ENCODE assay signal across 25 cellular contexts in the genomic region with DNA sequence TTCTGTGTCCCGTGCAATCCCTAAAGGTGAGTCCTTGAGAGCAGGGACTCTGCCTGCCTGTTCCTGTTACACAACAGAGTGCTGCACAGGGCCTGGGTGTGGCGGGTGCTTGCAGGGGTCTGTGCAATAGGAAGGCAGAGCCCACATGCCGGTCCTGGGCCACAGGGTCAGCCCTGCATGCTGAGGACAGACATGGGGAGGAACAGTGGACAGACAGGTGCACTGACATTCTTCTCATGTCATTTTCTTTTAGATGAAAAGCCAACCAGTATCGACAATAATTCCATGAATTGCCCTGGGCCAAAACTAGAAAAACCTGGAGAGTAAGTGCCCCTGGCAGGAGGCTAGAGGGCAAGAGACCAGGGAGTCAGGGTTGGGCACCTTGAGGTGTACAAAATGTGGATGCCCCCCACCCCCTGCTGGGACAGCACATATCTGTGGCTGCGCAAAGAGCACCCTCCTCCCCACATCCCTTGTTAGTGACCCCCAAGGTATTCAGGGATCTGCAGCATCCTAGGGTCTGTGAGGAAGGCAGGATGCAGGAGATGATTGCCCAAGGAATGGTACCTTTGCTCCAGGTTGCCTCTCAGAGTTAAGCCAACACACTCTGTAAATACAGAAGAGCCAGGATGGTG. TPM values are rescaled to one million over a fixed set of nuclear protein-coding genes. Genes with fewer than 3 reads are reported as not detected.
"Had no signal": no experiment of that assay in that cellular context is flagged by ENCODE, and none has a peak within 500 bp of the region (broad histone marks: within the 10 kb centered on the region; RNA-seq: fewer than 3 reads in every experiment).

No MANE protein-coding gene starts in this region.

- H3K27ac ChIP-seq: Peyer's patch, RWPE1, SJSA1 had no signal

- H3K4me1 ChIP-seq: Peyer's patch had no signal

- DNase-seq: activated CD4-positive, alpha-beta T cell treated with anti-CD3 and anti-CD28 coated beads for 1 hour; activated CD4-positive, alpha-beta T cell treated with anti-CD3 and anti-CD28 coated beads, Interleukin-2, amount 10 ng/mL, durations not matched to agents 24 days and 14 days; activated CD8-positive, alpha-beta memory T cell treated with anti-CD3 and anti-CD28 coated beads, Interleukin-2, amount 10 ng/mL, durations not matched to agents 7 days and 5 days; activated gamma-delta T cell; activated naive CD4-positive, alpha-beta T cell treated with anti-CD3 and anti-CD28 coated beads for 36 hours; amygdala; IMR-90; Kasumi-1; KBM-7; NCI-H1092; NCI-H1417; NCI-H1930; NCI-H2171; NCI-H226; NCI-H526; NCI-H774; SHP77; SW 1271 had no signal

- H3K27me3 ChIP-seq: Peyer's patch, SJSA1 had no signal

- H3K36me3 ChIP-seq: Peyer's patch, SJSA1 had no signal

- H3K4me3 ChIP-seq: Peyer's patch, SJSA1 had no signal

- H3K9me3 ChIP-seq: Peyer's patch, SJSA1 had no signal

- ATAC-seq: activated CD8-positive, alpha-beta memory T cell treated with anti-CD3 and anti-CD28 coated beads, Interleukin-2, amount 10 ng/mL, durations not matched to agents 7 days and 5 days; SK-N-SH treated with all-trans-retinoic acid at 6 μM for 48 hours had no signal

RNA-seq across cellular contexts. Expression of a gene that starts 19.9 kb away (rescaled TPM):
- total RNA-seq: activated CD4-positive, alpha-beta T cell treated with anti-CD3 and anti-CD28 coated beads, Interleukin-2, amount 10 ng/mL, durations not matched to agents 24 days and 14 days; activated CD8-positive, alpha-beta memory T cell treated with anti-CD3 and anti-CD28 coated beads, Interleukin-2, amount 10 ng/mL, durations not matched to agents 7 days and 5 days; activated naive CD4-positive, alpha-beta T cell treated with anti-CD3 and anti-CD28 coated beads for 36 hours; astrocyte; IMR-90; NCI-H460; Peyer's patch; SJSA1; T-helper 1 cell treated with Interleukin-12 subunit alpha and Interleukin-12 subunit beta and Interleukin-4 antibody, amounts not matched to agents 30 ng/mL and 1 ng/mL, for 36 hours had no signal
- polyA plus RNA-seq: IMR-90 had no signal
